Comparison of ENCODE assay signal across 20 cellular contexts in the genomic region with DNA sequence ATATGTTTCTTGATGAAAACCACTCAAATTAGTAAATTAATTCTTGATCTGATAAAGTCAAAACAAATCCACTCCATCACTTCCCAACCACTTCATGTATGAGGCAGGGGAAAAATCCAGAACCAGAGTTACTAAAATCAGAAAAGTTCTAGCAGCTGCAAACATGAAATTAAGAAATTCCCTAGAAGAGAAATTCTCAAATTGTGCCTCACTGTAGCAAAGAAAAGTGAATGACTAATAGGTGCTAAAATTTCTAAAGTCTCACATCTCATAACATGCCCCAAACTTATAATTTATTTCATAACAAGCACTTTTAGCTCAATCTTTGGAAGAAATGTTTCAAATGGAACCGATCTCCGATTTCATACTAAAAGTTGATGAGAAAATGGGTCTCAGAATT.
"Had no signal": no experiment of that assay in that cellular context is flagged by ENCODE, and none has a peak within 500 bp of the region (broad histone marks: within the 10 kb centered on the region; RNA-seq: fewer than 3 reads in every experiment).

No MANE protein-coding gene starts in this region.

- H3K27me3 ChIP-seq: esophagus muscularis mucosa, gastroesophageal sphincter, heart left ventricle, left lung, neural progenitor cell, upper lobe of left lung had no signal

- H3K4me1 Mint-ChIP-seq: mesothelial cell of epicardium had no signal

- H3K9me3 Mint-ChIP-seq: dendritic cell treated with granulocyte-macrophage colony-stimulating factor and Interleukin-4, amounts not matched to agents 40 ng/mL and 50 ng/mL, for 4 days had no signal

- H3K27me3 Mint-ChIP-seq: dendritic cell treated with granulocyte-macrophage colony-stimulating factor and Interleukin-4, amounts not matched to agents 40 ng/mL and 50 ng/mL, for 4 days had no signal

- DNase-seq: activated CD4-positive, CD25-positive, alpha-beta regulatory T cell treated with anti-CD3 and anti-CD28 coated beads, Interleukin-2, amount 50 U/mL, for 72 hours; activated CD8-positive, alpha-beta memory T cell treated with anti-CD3 and anti-CD28 coated beads, Interleukin-2, amount 50 U/mL, for 4 hours; activated effector memory CD4-positive, alpha-beta T cell treated with Interleukin-2 at 50 U/mL for 16 hours; effector memory CD4-positive, alpha-beta T cell; heart left ventricle; left lung; psoas muscle; right cardiac atrium; stimulated activated CD4-positive, alpha-beta T cell treated with anti-CD3 and anti-CD28 coated beads, Interleukin-2, amount 100 ng/mL, for 48 hours; SW 1271; T-helper 2 cell; upper lobe of left lung had no signal

- H3K4me3 ChIP-seq: esophagus muscularis mucosa, gastroesophageal sphincter, heart left ventricle, left lung, neural progenitor cell, psoas muscle, skin epidermis, thoracic aorta, upper lobe of left lung had no signal

- H3K27ac Mint-ChIP-seq: dendritic cell treated with granulocyte-macrophage colony-stimulating factor and Interleukin-4, amounts not matched to agents 40 ng/mL and 50 ng/mL, for 4 days; mesothelial cell of epicardium; neural progenitor cell had no signal

- ATAC-seq: gastroesophageal sphincter, heart left ventricle, left lung, psoas muscle, right cardiac atrium had no signal

- H3K4me3 Mint-ChIP-seq: dendritic cell treated with granulocyte-macrophage colony-stimulating factor and Interleukin-4, amounts not matched to agents 40 ng/mL and 50 ng/mL, for 4 days; mesothelial cell of epicardium; neural progenitor cell had no signal

- H3K36me3 Mint-ChIP-seq: mesothelial cell of epicardium had no signal

- H3K27ac ChIP-seq: esophagus muscularis mucosa, gastroesophageal sphincter, heart left ventricle, left lung, neural progenitor cell, psoas muscle, skin epidermis, thoracic aorta, upper lobe of left lung, VCaP had no signal
